In genomic region chrX:112510629-112511028, GRCh38 we compare ENCODE assay signal across 8 cellular contexts.
"Had no signal": no experiment of that assay in that cellular context is flagged by ENCODE, and none has a peak within 500 bp of the region (broad histone marks: within the 10 kb centered on the region; RNA-seq: fewer than 3 reads in every experiment).

No MANE protein-coding gene starts in this region.

- H3K4me1 Mint-ChIP-seq: GM23338 had no signal

- H3K4me3 Mint-ChIP-seq: GM23338, HFFc6 had no signal

- FAIRE-seq: K562 had no signal

- H3K27ac ChIP-seq: HL-60 had no signal

- ATAC-seq: GM23338, HCT116, K562 had no signal

- H3K36me3 ChIP-seq: HAP-1 had no signal

- H2AFZ ChIP-seq: GM23338 had no signal

- H3K4me3 ChIP-seq: GM23338, HAP-1, K562 had no signal

- H3K4me2 ChIP-seq: GM23338 had no signal

- H3K4me1 ChIP-seq: HAP-1 had no signal

- DNase-seq: H7, HFFc6, IMR-90 had no signal

- H3K9me3 ChIP-seq: HAP-1 had no signal

- H3K27ac Mint-ChIP-seq: GM23338, HFFc6 had no signal
